In the genomic region with DNA sequence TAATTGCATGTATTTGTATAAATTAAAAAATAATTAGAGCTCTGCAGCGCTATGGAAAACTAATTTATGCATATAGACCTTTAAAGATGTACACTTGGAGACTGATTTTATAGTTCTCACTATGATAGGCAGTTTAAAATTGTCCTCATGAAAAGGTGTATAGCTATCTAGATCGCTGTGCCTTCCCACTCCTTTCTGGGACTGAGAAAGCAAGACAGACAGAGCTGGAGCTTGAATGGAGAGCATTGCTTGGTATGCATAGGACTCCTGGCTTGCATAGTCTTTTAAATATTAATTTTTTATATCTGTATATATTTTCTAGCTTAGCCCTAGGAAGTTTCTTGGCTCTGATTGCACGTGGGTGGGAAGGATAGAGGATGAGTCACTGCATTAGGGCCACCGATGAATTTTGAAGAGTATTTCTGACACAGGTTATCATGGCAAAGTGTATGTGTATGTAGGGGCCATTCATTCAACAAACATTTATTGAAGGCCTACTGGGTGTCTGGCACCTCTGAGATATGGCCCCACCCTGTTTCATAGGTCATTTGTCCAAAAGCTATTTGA, we compare ENCODE assay signal across 1 cellular context.
TF ChIP-seq lines count a peak whose summit lies in the region.

No MANE protein-coding gene starts in this region.

TF ChIP-seq in K562, 482 proteins besides CTCF, POLR2A, EP300 and RAD21:
- TF ChIP-seq ESRRB (CRISPR knock-in tag; IDR thresholded peaks at IDR 0.05; ENCODE audit: borderline replicate concordance) (no peak), NFRKB (IDR thresholded peaks at IDR 0.05; ENCODE audit: low read depth) (no peak), TAF9B (IDR thresholded peaks at IDR 0.05; ENCODE audit: partially characterized antibody) (no peak), EGR1 (conservative IDR thresholded peaks at IDR 0.05) (peak; percentile 26; the same call in 1 of the 2 replicates), HNRNPLL (IDR thresholded peaks at IDR 0.05; ENCODE audit: low read depth, low read length, poor library complexity, severe bottlenecking) (no peak), FIP1L1 (IDR thresholded peaks at IDR 0.05; ENCODE audit: low read depth, low read length, poor library complexity, severe bottlenecking) (no peak)
- TF ChIP-seq, protein P1, sequence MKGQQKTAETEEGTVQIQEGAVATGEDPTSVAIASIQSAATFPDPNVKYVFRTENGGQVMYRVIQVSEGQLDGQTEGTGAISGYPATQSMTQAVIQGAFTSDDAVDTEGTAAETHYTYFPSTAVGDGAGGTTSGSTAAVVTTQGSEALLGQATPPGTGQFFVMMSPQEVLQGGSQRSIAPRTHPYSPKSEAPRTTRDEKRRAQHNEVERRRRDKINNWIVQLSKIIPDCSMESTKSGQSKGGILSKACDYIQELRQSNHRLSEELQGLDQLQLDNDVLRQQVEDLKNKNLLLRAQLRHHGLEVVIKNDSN (CRISPR knock-in tag; IDR thresholded peaks at IDR 0.05), result no peak
